Comparison of ENCODE assay signal across 8 cellular contexts in genomic region chr12:54411398-54412241, GRCh38. TPM values are rescaled to one million over a fixed set of nuclear protein-coding genes. Genes with fewer than 3 reads are reported as not detected.
DNase-seq lines count a peak whose midpoint lies in the region; ATAC-seq and TF ChIP-seq lines count a peak whose summit lies in the region.

No MANE protein-coding gene starts in this region.

- CTCF ChIA-PET in activated CD8-positive, alpha-beta T cell treated with anti-CD3 and anti-CD28 coated beads for 36 hours (lab: Charles Lee), result interaction anchor here (0.5 to 14.7 kb wide), 8 partner anchors 11 to 213 kb away, joined by 3 to 330 read pairs (median 4); no protein-coding TSS in a partner anchor

- peaks cover 55% of the 10 kb centered on the region for H3K4me1 Mint-ChIP-seq in activated CD8-positive, alpha-beta T cell treated with anti-CD3 and anti-CD28 coated beads for 36 hours (ENCODE audit: low read depth)
- H3K4me1 Mint-ChIP-seq in osteocyte (ENCODE audit: unreplicated experiment), result peaks cover 39% of the 10 kb centered on the region

- peaks cover 18% of the 10 kb centered on the region for H3K36me3 Mint-ChIP-seq in activated CD8-positive, alpha-beta T cell treated with anti-CD3 and anti-CD28 coated beads for 36 hours (ENCODE audit: low read depth)
- H3K36me3 Mint-ChIP-seq in osteocyte (ENCODE audit: unreplicated experiment), result peaks cover 14% of the 10 kb centered on the region

- no peaks in the 10 kb centered on the region for H3K27me3 Mint-ChIP-seq in activated CD8-positive, alpha-beta T cell treated with anti-CD3 and anti-CD28 coated beads for 36 hours
- no peaks in the 10 kb centered on the region for H3K27me3 Mint-ChIP-seq in osteocyte (ENCODE audit: unreplicated experiment)

- no peak overlapping the region for H3K4me3 Mint-ChIP-seq in activated CD8-positive, alpha-beta T cell treated with anti-CD3 and anti-CD28 coated beads for 36 hours
- H3K4me3 Mint-ChIP-seq in osteocyte (ENCODE audit: unreplicated experiment), result no peak overlapping the region

- H3K9me3 Mint-ChIP-seq in activated CD8-positive, alpha-beta T cell treated with anti-CD3 and anti-CD28 coated beads for 36 hours, result no peaks in the 10 kb centered on the region
- H3K9me3 Mint-ChIP-seq in osteocyte (ENCODE audit: unreplicated experiment), result no peaks in the 10 kb centered on the region

- peak overlapping the region; percentile 85 for H3K27ac Mint-ChIP-seq in activated CD8-positive, alpha-beta T cell treated with anti-CD3 and anti-CD28 coated beads for 36 hours
- H3K27ac Mint-ChIP-seq in osteocyte (ENCODE audit: unreplicated experiment), result peak overlapping the region; percentile 89

- TF ChIP-seq CTCF in activated CD8-positive, alpha-beta T cell treated with anti-CD3 and anti-CD28 coated beads for 36 hours (IDR thresholded peaks at IDR 0.05), result no peak
- no peak for TF ChIP-seq CTCF in osteocyte (IDR thresholded peaks at IDR 0.05)

- POLR2A ChIA-PET in activated CD8-positive, alpha-beta T cell treated with anti-CD3 and anti-CD28 coated beads for 36 hours (lab: Charles Lee), result interaction anchor here (0.8 to 2.5 kb wide), 5 partner anchors 9 to 23 kb away, joined by 3 to 10 read pairs (median 6); no protein-coding TSS in a partner anchor

- intact Hi-C loops in activated CD8-positive, alpha-beta T cell treated with anti-CD3 and anti-CD28 coated beads for 36 hours (cut with micrococcal nuclease), result no loop called here

- ATAC-seq in activated CD4-positive, CD25-positive, alpha-beta regulatory T cell treated with anti-CD3 and anti-CD28 coated beads, Interleukin-2, amount 50 U/mL, for 24 hours, result peak; percentile 87 to 89
- ATAC-seq in activated CD8-positive, alpha-beta T cell treated with anti-CD3 and anti-CD28 coated beads for 36 hours, result peak; percentile 65
- ATAC-seq in esophagus mucosa, result peak; percentile 88
- ATAC-seq in HG03565 (IDR thresholded peaks at IDR 0.05; ENCODE audit: unreplicated experiment), result no peak

- no peak for DNase-seq in activated CD4-positive, CD25-positive, alpha-beta regulatory T cell treated with anti-CD3 and anti-CD28 coated beads, Interleukin-2, amount 50 U/mL, for 72 hours
- peak; percentile 59 for DNase-seq in activated CD8-positive, alpha-beta T cell treated with anti-CD3 and anti-CD28 coated beads for 36 hours
- no peak for DNase-seq in osteocyte (ENCODE audit: extremely low spot score, unreplicated experiment)
- no peak for DNase-seq in NCI-H69 (lab: John Stamatoyannopoulos, UW)
- DNase-seq in inferior parietal cortex (ENCODE audit: extremely low spot score), result no peak

RNA-seq across cellular contexts. Expression of gene ITGA5, which starts 7.4 kb away (rescaled TPM):
- 10 to 100 TPM; 35.2 to 36.6 TPM for total RNA-seq in activated CD8-positive, alpha-beta T cell treated with anti-CD3 and anti-CD28 coated beads for 36 hours
- total RNA-seq in esophagus mucosa (12.8 TPM), osteocyte (98.4 and 100 TPM in 2 replicates)

RNA-seq across cellular contexts. Expression of gene ZNF385A, which starts 27.1 kb away (rescaled TPM):
- 1 to 10 TPM; 1.1 to 2.5 TPM for total RNA-seq in activated CD8-positive, alpha-beta T cell treated with anti-CD3 and anti-CD28 coated beads for 36 hours
- total RNA-seq in esophagus mucosa (52.2 TPM), osteocyte (12.3 and 12.7 TPM in 2 replicates)

RNA-seq across cellular contexts. Expression of gene GPR84, which starts 47.3 kb away (rescaled TPM):
- total RNA-seq in activated CD8-positive, alpha-beta T cell treated with anti-CD3 and anti-CD28 coated beads for 36 hours, result not detected
- total RNA-seq in esophagus mucosa (0.16 TPM), osteocyte (not detected in 2 replicates)
